Comparison of ENCODE assay signal across 2 cellular contexts in genomic region chr5:169125571-169125970, GRCh38.
TF ChIP-seq lines count a peak whose summit lies in the region.

No MANE protein-coding gene starts in this region.

TF ChIP-seq in Ishikawa, 13 proteins besides CTCF, POLR2A, EP300 and RAD21:
- TF ChIP-seq CEBPB (IDR thresholded peaks at IDR 0.05) = no peak
- TF ChIP-seq NFIC (IDR thresholded peaks at IDR 0.05) = peak; percentile 63; the same call in 1 of the 2 replicates
- no peak for TF ChIP-seq CREB1 (IDR thresholded peaks at IDR 0.05; ENCODE audit: low read depth)
- TF ChIP-seq EGR1 (IDR thresholded peaks at IDR 0.05) = no peak
- no peak for TF ChIP-seq REST (IDR thresholded peaks at IDR 0.05; ENCODE audit: low read depth)
- peak; percentile 83 for TF ChIP-seq TEAD4 (IDR thresholded peaks at IDR 0.05)

TF ChIP-seq in H1, 55 proteins besides CTCF, POLR2A, EP300 and RAD21:
- no peak for TF ChIP-seq TAF7 (optimal IDR thresholded peaks at IDR 0.05; ENCODE audit: borderline replicate concordance, low read depth, low read length)
- TF ChIP-seq TEAD4 (IDR thresholded peaks at IDR 0.05; ENCODE audit: low read depth, low read length) = peak; percentile 68
